1 cellular context compared by ENCODE assay signal in genomic region chr12:6167327-6168280, GRCh38.
TF ChIP-seq lines count a peak whose summit lies in the region.

No MANE protein-coding gene starts in this region.

TF ChIP-seq in K562, 482 proteins besides CTCF, POLR2A, EP300 and RAD21 (continued from another document and continues in another):
- TF ChIP-seq HES1 (IDR thresholded peaks at IDR 0.05; ENCODE audit: low read depth), result no peak; the same call in 1 of the 2 replicates
- TF ChIP-seq ZNF75A (CRISPR knock-in tag; IDR thresholded peaks at IDR 0.05), result no peak
- no peak; the same call in 1 of the 2 replicates for TF ChIP-seq CBX5 (IDR thresholded peaks at IDR 0.05; ENCODE audit: borderline replicate concordance, low read depth)
- TF ChIP-seq ZBTB8A (IDR thresholded peaks at IDR 0.05; ENCODE audit: partially characterized antibody), result no peak
- peak; percentile 53 for TF ChIP-seq TCF3 (CRISPR knock-in tag; IDR thresholded peaks at IDR 0.05)
- TF ChIP-seq ZNF445 (CRISPR knock-in tag; IDR thresholded peaks at IDR 0.05; ENCODE audit: low read depth), result no peak
- no peak for TF ChIP-seq HMGN3 (IDR thresholded peaks at IDR 0.05; ENCODE audit: borderline replicate concordance, extremely low read depth, insufficient read length, low read depth, low read length)
- no peak for TF ChIP-seq POLR3A (IDR thresholded peaks at IDR 0.05; ENCODE audit: borderline replicate concordance, extremely low read depth, insufficient read depth, insufficient read length)
- no peak for TF ChIP-seq SRSF9 (IDR thresholded peaks at IDR 0.05; ENCODE audit: borderline replicate concordance, low read depth, low read length)
- no peak for TF ChIP-seq CHAMP1 (IDR thresholded peaks at IDR 0.05)
- no peak for TF ChIP-seq NFXL1 (CRISPR knock-in tag; IDR thresholded peaks at IDR 0.05)
- TF ChIP-seq FOXJ3 (CRISPR knock-in tag; IDR thresholded peaks at IDR 0.05), result no peak
- TF ChIP-seq ZNF717 (CRISPR knock-in tag; IDR thresholded peaks at IDR 0.05), result no peak
- TF ChIP-seq CTCFL (IDR thresholded peaks at IDR 0.05; ENCODE audit: borderline replicate concordance, insufficient read depth, low read depth, low read length, poor library complexity, severe bottlenecking), result no peak
- TF ChIP-seq ZBTB9 (CRISPR knock-in tag; IDR thresholded peaks at IDR 0.05), result no peak
- TF ChIP-seq FOXP1 (CRISPR knock-in tag; IDR thresholded peaks at IDR 0.05), result no peak
- TF ChIP-seq LCOR (CRISPR knock-in tag; IDR thresholded peaks at IDR 0.05), result no peak
- TF ChIP-seq ZNF592 (IDR thresholded peaks at IDR 0.05), result peak; percentile 74
- no peak for TF ChIP-seq NCOA6 (IDR thresholded peaks at IDR 0.05)
- TF ChIP-seq ELF1 (tag; IDR thresholded peaks at IDR 0.05), result no peak
- TF ChIP-seq MCM7 (IDR thresholded peaks at IDR 0.05), result no peak
- peak; percentile 65 for TF ChIP-seq FOS (IDR thresholded peaks at IDR 0.05; ENCODE audit: extremely low read depth, insufficient read length)
- no peak for TF ChIP-seq ZNF174 (CRISPR knock-in tag; IDR thresholded peaks at IDR 0.05)
- TF ChIP-seq ZNF232 (CRISPR knock-in tag; IDR thresholded peaks at IDR 0.05), result no peak
- no peak for TF ChIP-seq STAT5A (IDR thresholded peaks at IDR 0.05; ENCODE audit: borderline replicate concordance, low read length)
- TF ChIP-seq HOMEZ (CRISPR knock-in tag; IDR thresholded peaks at IDR 0.05), result no peak
- TF ChIP-seq, protein P1, sequence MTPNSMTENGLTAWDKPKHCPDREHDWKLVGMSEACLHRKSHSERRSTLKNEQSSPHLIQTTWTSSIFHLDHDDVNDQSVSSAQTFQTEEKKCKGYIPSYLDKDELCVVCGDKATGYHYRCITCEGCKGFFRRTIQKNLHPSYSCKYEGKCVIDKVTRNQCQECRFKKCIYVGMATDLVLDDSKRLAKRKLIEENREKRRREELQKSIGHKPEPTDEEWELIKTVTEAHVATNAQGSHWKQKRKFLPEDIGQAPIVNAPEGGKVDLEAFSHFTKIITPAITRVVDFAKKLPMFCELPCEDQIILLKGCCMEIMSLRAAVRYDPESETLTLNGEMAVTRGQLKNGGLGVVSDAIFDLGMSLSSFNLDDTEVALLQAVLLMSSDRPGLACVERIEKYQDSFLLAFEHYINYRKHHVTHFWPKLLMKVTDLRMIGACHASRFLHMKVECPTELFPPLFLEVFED (CRISPR knock-in tag; conservative IDR thresholded peaks at IDR 0.05), result no peak
- 0 out of 2 replicates have a peak, but pooled peaks have one; percentile 29 for TF ChIP-seq ADNP (tag; IDR thresholded peaks at IDR 0.05)
- TF ChIP-seq, protein P2, sequence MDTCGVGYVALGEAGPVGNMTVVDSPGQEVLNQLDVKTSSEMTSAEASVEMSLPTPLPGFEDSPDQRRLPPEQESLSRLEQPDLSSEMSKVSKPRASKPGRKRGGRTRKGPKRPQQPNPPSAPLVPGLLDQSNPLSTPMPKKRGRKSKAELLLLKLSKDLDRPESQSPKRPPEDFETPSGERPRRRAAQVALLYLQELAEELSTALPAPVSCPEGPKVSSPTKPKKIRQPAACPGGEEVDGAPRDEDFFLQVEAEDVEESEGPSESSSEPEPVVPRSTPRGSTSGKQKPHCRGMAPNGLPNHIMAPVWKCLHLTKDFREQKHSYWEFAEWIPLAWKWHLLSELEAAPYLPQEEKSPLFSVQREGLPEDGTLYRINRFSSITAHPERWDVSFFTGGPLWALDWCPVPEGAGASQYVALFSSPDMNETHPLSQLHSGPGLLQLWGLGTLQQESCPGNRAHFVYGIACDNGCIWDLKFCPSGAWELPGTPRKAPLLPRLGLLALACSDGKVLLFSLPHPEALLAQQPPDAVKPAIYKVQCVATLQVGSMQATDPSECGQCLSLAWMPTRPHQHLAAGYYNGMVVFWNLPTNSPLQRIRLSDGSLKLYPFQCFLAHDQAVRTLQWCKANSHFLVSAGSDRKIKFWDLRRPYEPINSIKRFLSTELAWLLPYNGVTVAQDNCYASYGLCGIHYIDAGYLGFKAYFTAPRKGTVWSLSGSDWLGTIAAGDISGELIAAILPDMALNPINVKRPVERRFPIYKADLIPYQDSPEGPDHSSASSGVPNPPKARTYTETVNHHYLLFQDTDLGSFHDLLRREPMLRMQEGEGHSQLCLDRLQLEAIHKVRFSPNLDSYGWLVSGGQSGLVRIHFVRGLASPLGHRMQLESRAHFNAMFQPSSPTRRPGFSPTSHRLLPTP (IDR thresholded peaks at IDR 0.05; ENCODE audit: borderline replicate concordance, extremely low read depth, insufficient read length), result no peak
- TF ChIP-seq ZNF23 (CRISPR knock-in tag; IDR thresholded peaks at IDR 0.05), result no peak
- no peak for TF ChIP-seq STAT5B (CRISPR knock-in tag; IDR thresholded peaks at IDR 0.05)
- no peak for TF ChIP-seq ZNF431 (CRISPR knock-in tag; IDR thresholded peaks at IDR 0.05)
- no peak for TF ChIP-seq SMAD1 (IDR thresholded peaks at IDR 0.05; ENCODE audit: low read depth, low read length, partially characterized antibody)
- TF ChIP-seq ILK (tag; IDR thresholded peaks at IDR 0.05; ENCODE audit: borderline replicate concordance, low read depth), result no peak
- TF ChIP-seq SREBF1 (IDR thresholded peaks at IDR 0.05; ENCODE audit: borderline replicate concordance, low read depth, low read length), result no peak
- TF ChIP-seq ZNF316 (IDR thresholded peaks at IDR 0.05), result no peak
- peak; percentile 73; the same call in 1 of the 2 replicates for TF ChIP-seq MYNN (IDR thresholded peaks at IDR 0.05)
- no peak for TF ChIP-seq MYNN (CRISPR knock-in tag; IDR thresholded peaks at IDR 0.05)
- peak; percentile 31; the same call in 1 of the 2 replicates for TF ChIP-seq ZC3H4 (CRISPR knock-in tag; IDR thresholded peaks at IDR 0.05; ENCODE audit: borderline replicate concordance)
- no peak for TF ChIP-seq HMG20A (CRISPR knock-in tag; conservative IDR thresholded peaks at IDR 0.05)
- TF ChIP-seq GABPB1 (CRISPR knock-in tag; IDR thresholded peaks at IDR 0.05), result no peak
- TF ChIP-seq TEAD2 (tag; IDR thresholded peaks at IDR 0.05), result no peak
- TF ChIP-seq EHMT2 (IDR thresholded peaks at IDR 0.05), result no peak
- TF ChIP-seq ZZZ3 (IDR thresholded peaks at IDR 0.05), result no peak
- TF ChIP-seq E2F4 (CRISPR knock-in tag; IDR thresholded peaks at IDR 0.05; ENCODE audit: low read depth), result no peak
- no peak for TF ChIP-seq KAT2B (IDR thresholded peaks at IDR 0.05; ENCODE audit: low read depth, low read length)
- TF ChIP-seq FOXM1 (IDR thresholded peaks at IDR 0.05; ENCODE audit: low read depth), result peak; percentile 70
- no peak for TF ChIP-seq FOXM1 (CRISPR knock-in tag; IDR thresholded peaks at IDR 0.05; ENCODE audit: low read depth)
- no peak for TF ChIP-seq CAMTA2 (CRISPR knock-in tag; conservative IDR thresholded peaks at IDR 0.05)
- peak; percentile 76 for TF ChIP-seq ZNF589 (CRISPR knock-in tag; IDR thresholded peaks at IDR 0.05; ENCODE audit: low read depth)
- TF ChIP-seq CHCHD3 (CRISPR knock-in tag; IDR thresholded peaks at IDR 0.05), result no peak
- TF ChIP-seq LEF1 (IDR thresholded peaks at IDR 0.05), result peak; percentile 86; the same call in 1 of the 2 replicates
- TF ChIP-seq KLF16 (IDR thresholded peaks at IDR 0.05), result peak; percentile 31; the same call in 1 of the 2 replicates
- peak; percentile 39 to 75; a peak in 3 of 4 replicates for TF ChIP-seq TRIM24 (IDR thresholded peaks at IDR 0.05)
